ENCODE assay signal across 13 cellular contexts in genomic region chr9:136361757-136362449, GRCh38. TPM values are rescaled to one million over a fixed set of nuclear protein-coding genes. Genes with fewer than 3 reads are reported as not detected.
A peak's percentile ranks its signal among the peaks of the same experiment; 100 is the strongest.
DNase-seq lines count a peak whose midpoint lies in the region; ATAC-seq, FAIRE-seq and TF ChIP-seq lines count a peak whose summit lies in the region.
"Had no signal": no experiment of that assay in that cellular context is flagged by ENCODE, and none has a peak within 500 bp of the region (broad histone marks: within the 10 kb centered on the region; RNA-seq: fewer than 3 reads in every experiment).

No MANE protein-coding gene starts in this region.

- peak overlapping the region; percentile 88 for H3K4me2 ChIP-seq in HCT116 (ENCODE audit: low read length)
- peak overlapping the region; percentile 85 for H3K4me2 ChIP-seq in astrocyte (ENCODE audit: low read length)
- H3K4me2 ChIP-seq in hepatocyte = no peak overlapping the region

- 85% methylated on average over 25 of the region's 26 CpGs for WGBS in hepatocyte (ENCODE audit: low lambda C conversion rate, missing lambda C conversion rate)
- 67 to 85% (median 83%) methylated on average over 8 to 26 of the region's 26 CpGs for WGBS in stomach, 5 donors

- H3K36me3 ChIP-seq in HCT116 (ENCODE audit: control insufficient read depth in 1 of 2, insufficient read depth in 2 of 2, low read length in 2 of 2) (no peaks in the 10 kb centered on the region), astrocyte (ENCODE audit: insufficient read depth, low read length) (no peaks in the 10 kb centered on the region), hepatocyte (replicated peaks; ENCODE audit: insufficient read depth, low read depth) (no peaks in the 10 kb centered on the region), stomach (peaks cover 2 to 32% (median 26%) of the 10 kb centered on the region in 4 donors)

- POLR2A ChIA-PET in HCT116 (lab: Charles Lee) = interaction anchor here (0.6 to 1.7 kb wide), 2 partner anchors 16 to 34 kb away, joined by 3 to 8 read pairs; partner anchors contain the start of gene GPSM1

- TF ChIP-seq CTCF in HCT116 (IDR thresholded peaks at IDR 0.05 in 2 of 3, conservative IDR thresholded peaks at IDR 0.05 in 1 of 3; ENCODE audit: borderline replicate concordance in 1 of 3, insufficient read depth in 1 of 3, low read depth in 2 of 3, low read length in 2 of 3) (no peak), astrocyte (IDR thresholded peaks at IDR 0.05; ENCODE audit: insufficient read depth, low read depth, low read length) (no peak), hepatocyte (IDR thresholded peaks at IDR 0.05; ENCODE audit: poor library complexity) (no peak), stomach (IDR thresholded peaks at IDR 0.05) (no peak)

- no TSS peak for BruUV-seq in HCT116 (replicated peaks; lab: Mats Ljungman, UMichigan)

- intact Hi-C loops in HCT116 (cut with micrococcal nuclease) (no loop called here), stomach (cut with DNase I; ENCODE audit: low total_unique reads) (no loop called here)

- TF ChIP-seq POLR2A in HCT116 (IDR thresholded peaks at IDR 0.05; ENCODE audit: borderline replicate concordance, extremely low read depth, insufficient read depth, insufficient read length) (no peak), stomach (IDR thresholded peaks at IDR 0.05) (no peak)

- peaks cover 10 to 16% of the 10 kb centered on the region in 2 experiments for H3K4me1 ChIP-seq in HCT116 (ENCODE audit: control insufficient read depth in 1 of 2, insufficient read depth in 2 of 2, low read length in 2 of 2)
- peaks cover 22% of the 10 kb centered on the region for H3K4me1 ChIP-seq in astrocyte (ENCODE audit: insufficient read depth, low read length)
- H3K4me1 ChIP-seq in hepatocyte (ENCODE audit: insufficient read depth) = peaks cover 6% of the 10 kb centered on the region
- peaks cover 21 to 43% (median 32%) of the 10 kb centered on the region in 4 donors for H3K4me1 ChIP-seq in stomach

- H3K9me3 Mint-ChIP-seq in astrocyte (ENCODE audit: unreplicated experiment) = no peaks in the 10 kb centered on the region

- no peak for TF ChIP-seq EP300 in stomach (IDR thresholded peaks at IDR 0.05)

- H3K4me3 Mint-ChIP-seq in astrocyte (ENCODE audit: unreplicated experiment) = no peak overlapping the region

- H3K27me3 ChIP-seq in HCT116 (ENCODE audit: insufficient read depth, low read length) (no peaks in the 10 kb centered on the region), astrocyte (ENCODE audit: insufficient read depth, low read length) (no peaks in the 10 kb centered on the region), hepatocyte (no peaks in the 10 kb centered on the region), stomach (peaks cover 0 to 8% (median 0%) of the 10 kb centered on the region in 3 donors)

- no peaks in the 10 kb centered on the region for H3K36me3 Mint-ChIP-seq in astrocyte (ENCODE audit: low read depth, unreplicated experiment)

- H3K9me3 ChIP-seq in HCT116 (ENCODE audit: control insufficient read depth in 1 of 2, insufficient read depth in 1 of 2, low read depth in 1 of 2, low read length in 2 of 2) = no peaks in the 10 kb centered on the region
- no peaks in the 10 kb centered on the region for H3K9me3 ChIP-seq in astrocyte (ENCODE audit: insufficient read depth, low read depth, low read length)
- H3K9me3 ChIP-seq in hepatocyte (ENCODE audit: low read depth) = no peaks in the 10 kb centered on the region
- H3K9me3 ChIP-seq in stomach = no peaks in the 10 kb centered on the region
- H3K9me3 ChIP-seq: esophagus squamous epithelium had no signal

- H3K9me2 ChIP-seq in HCT116 (ENCODE audit: insufficient read depth) (no peaks in the 10 kb centered on the region), hepatocyte (replicated peaks; ENCODE audit: insufficient read depth) (no peaks in the 10 kb centered on the region)

- no peak for FAIRE-seq in astrocyte (lab: Jason Lieb, UNC)

- TF ChIP-seq RAD21 in HCT116 (IDR thresholded peaks at IDR 0.05; ENCODE audit: low read depth) = no peak

- H3K4me3 ChIP-seq in HCT116 (replicated peaks in 1 of 2; ENCODE audit: low read depth in 1 of 2, low read length in 2 of 2) = no peak overlapping the region
- H3K4me3 ChIP-seq in astrocyte (ENCODE audit: insufficient read depth, low read depth, low read length) = no peak overlapping the region
- H3K4me3 ChIP-seq in hepatocyte = no peak overlapping the region
- no peak overlapping the region for H3K4me3 ChIP-seq in stomach

- H3K27me3 Mint-ChIP-seq in astrocyte (ENCODE audit: low read depth, unreplicated experiment) = no peaks in the 10 kb centered on the region

- H3K9ac ChIP-seq in HCT116 (ENCODE audit: low read length) = no peak overlapping the region
- H3K9ac ChIP-seq in astrocyte (ENCODE audit: low read length) = no peak overlapping the region

- H2AFZ ChIP-seq in HCT116 (ENCODE audit: low read depth, low read length, poor library complexity, severe bottlenecking) = no peak overlapping the region
- H2AFZ ChIP-seq in astrocyte (ENCODE audit: low read depth, low read length) = no peak overlapping the region
- no peak overlapping the region for H2AFZ ChIP-seq in hepatocyte

- ATAC-seq in HCT116 = no peak
- ATAC-seq in HG03469 (IDR thresholded peaks at IDR 0.05; ENCODE audit: unreplicated experiment) = no peak
- no peak for ATAC-seq in HG03175 (IDR thresholded peaks at IDR 0.05; ENCODE audit: unreplicated experiment)
- ATAC-seq in GM19463 (IDR thresholded peaks at IDR 0.05; ENCODE audit: unreplicated experiment) = no peak
- ATAC-seq: activated CD4-positive, CD25-positive, alpha-beta regulatory T cell treated with anti-CD3 and anti-CD28 coated beads, Interleukin-2, amount 50 U/mL, for 24 hours had no signal

- H3K4me1 Mint-ChIP-seq in astrocyte (ENCODE audit: low read depth, unreplicated experiment) = peaks cover 2% of the 10 kb centered on the region

- RAD21 ChIA-PET in HCT116 (lab: Charles Lee; ENCODE audit: low non-redundant PET in 1 of 2, low total read pairs in 2 of 2, uncharacterized antibody in 2 of 2, unreplicated experiment in 2 of 2) = no interaction called here

- H4K20me1 ChIP-seq in HCT116 (ENCODE audit: insufficient read depth) (no peaks in the 10 kb centered on the region), astrocyte (ENCODE audit: insufficient read depth, low read length) (peaks cover 21% of the 10 kb centered on the region), hepatocyte (ENCODE audit: insufficient read depth, poor library complexity, severe bottlenecking) (no peaks in the 10 kb centered on the region)

- CTCF ChIA-PET in HCT116 (lab: Charles Lee) = interaction anchor here (2.4 kb wide), 1 partner anchor 39 kb away, joined by 8 read pairs; no protein-coding TSS in a partner anchor

- H3K79me2 ChIP-seq in HCT116 (ENCODE audit: insufficient read depth, low read length) = no peaks in the 10 kb centered on the region
- H3K79me2 ChIP-seq in astrocyte (ENCODE audit: insufficient read depth, low read length) = peaks cover 10% of the 10 kb centered on the region
- H3K79me2 ChIP-seq in hepatocyte = no peaks in the 10 kb centered on the region

- no peak overlapping the region for H3K27ac Mint-ChIP-seq in astrocyte (ENCODE audit: unreplicated experiment)

- H3K27ac ChIP-seq in HCT116 (ENCODE audit: low read depth, low read length) (peak overlapping the region; percentile 58; the same call in 1 of the 2 replicates), astrocyte (ENCODE audit: low read depth, low read length) (no peak overlapping the region), hepatocyte (peak overlapping the region; percentile 55), stomach (peak overlapping the region; percentile 20 to 99 (median 90))

- DNase-seq in HCT116 (ENCODE audit: low read depth, low spot score) (no peak), astrocyte (ENCODE audit: low read depth) (no peak), hepatocyte (ENCODE audit: low spot score) (no peak), stomach (no peak), putamen (ENCODE audit: low spot score) (no peak)
- DNase-seq: Calu3; esophagus squamous epithelium; NCI-H1092; stimulated activated naive CD4-positive, alpha-beta T cell treated with Interleukin-2 at 50 U/mL for 16 hours had no signal

TF ChIP-seq in HCT116, 20 proteins besides CTCF, POLR2A, EP300 and RAD21:
- TF ChIP-seq ZFX (IDR thresholded peaks at IDR 0.05) (no peak), POLR2AphosphoS5 (IDR thresholded peaks at IDR 0.05; ENCODE audit: low read depth, low read length) (no peak)

RNA-seq across cellular contexts. Expression of gene DNLZ, which starts 1.6 kb away (rescaled TPM):
- total RNA-seq in HCT116 (2021; ENCODE audit: unreplicated experiment) = 21.9 TPM
- polyA plus RNA-seq in HCT116 (2012) = 15.6 and 15.7 TPM in 2 replicates
- 14.0 and 17.4 TPM in 2 replicates for total RNA-seq in astrocyte
- total RNA-seq in hepatocyte = 10.4 and 21.5 TPM in 2 replicates
- 24.3 and 25.3 TPM in 2 replicates for polyA plus RNA-seq in hepatocyte
- total RNA-seq in stomach = 10 to 100 TPM in 1 of 5 donors, 1 to 10 TPM in 3, not detected in 1; 1.3 to 10.1 (median 7.4) TPM
- polyA plus RNA-seq in stomach = 10 to 100 TPM; 13.9 to 16.8 (median 15.0) TPM

RNA-seq across cellular contexts. Expression of gene CARD9, which starts 11.6 kb away (rescaled TPM):
- total RNA-seq in HCT116 (2021; ENCODE audit: unreplicated experiment) = 1.2 TPM
- polyA plus RNA-seq in HCT116 (2012) = 0.51 and 0.57 TPM in 2 replicates
- total RNA-seq in astrocyte = 2.7 and 4.2 TPM in 2 replicates
- 0.68 and 0.80 TPM in 2 replicates for total RNA-seq in hepatocyte
- polyA plus RNA-seq in hepatocyte = 1.5 and 2.5 TPM in 2 replicates
- total RNA-seq in stomach = 1 to 10 TPM in 3 of 5 donors, under 1 TPM in 1, not detected in 1; 0.92 to 8.2 (median 1.6) TPM
- polyA plus RNA-seq in stomach = 1 to 10 TPM in 2 of 3 donors, under 1 TPM in 1; 0.92 to 2.0 (median 1.1) TPM

RNA-seq across cellular contexts. Expression of gene GPSM1, which starts 34.6 kb away (rescaled TPM):
- total RNA-seq in HCT116 (2021; ENCODE audit: unreplicated experiment) = 26.4 TPM
- polyA plus RNA-seq in HCT116 (2012) = 18.3 and 19.7 TPM in 2 replicates
- 52.6 and 59.4 TPM in 2 replicates for total RNA-seq in astrocyte
- total RNA-seq in hepatocyte = 25.5 and 27.3 TPM in 2 replicates
- polyA plus RNA-seq in hepatocyte = 27.2 and 30.0 TPM in 2 replicates
- total RNA-seq in stomach = 10 to 100 TPM in 3 of 5 donors, 1 to 10 TPM in 2; 3.5 to 16.5 (median 14.6) TPM
- polyA plus RNA-seq in stomach = 10 to 100 TPM in 1 of 3 donors, 1 to 10 TPM in 2; 6.3 to 17.4 (median 9.6) TPM

RNA-seq across cellular contexts. Expression of gene SNAPC4, which starts 38.1 kb away (rescaled TPM):
- total RNA-seq in HCT116 (2021; ENCODE audit: unreplicated experiment) = 20.4 TPM
- polyA plus RNA-seq in HCT116 (2012) = 9.5 and 10.5 TPM in 2 replicates
- total RNA-seq in astrocyte = 13.8 and 18.6 TPM in 2 replicates
- total RNA-seq in hepatocyte = 5.3 and 10.5 TPM in 2 replicates
- 6.3 and 8.7 TPM in 2 replicates for polyA plus RNA-seq in hepatocyte
- 10 to 100 TPM in 1 of 5 donors, 1 to 10 TPM in 4; 1.8 to 58.2 (median 5.8) TPM for total RNA-seq in stomach
- 1 to 10 TPM; 2.9 to 4.6 (median 4.1) TPM for polyA plus RNA-seq in stomach

RNA-seq across cellular contexts. Expression of gene ENTR1, which starts 48.5 kb away (rescaled TPM):
- total RNA-seq in HCT116 (2021; ENCODE audit: unreplicated experiment) = 119 TPM
- 68.1 and 86.5 TPM in 2 replicates for polyA plus RNA-seq in HCT116 (2012)
- total RNA-seq in astrocyte = 71.5 and 71.7 TPM in 2 replicates
- total RNA-seq in hepatocyte = 38.2 and 50.1 TPM in 2 replicates
- polyA plus RNA-seq in hepatocyte = 33.5 and 43.6 TPM in 2 replicates
- total RNA-seq in stomach = 100 to 1,000 TPM in 1 of 5 donors, 10 to 100 TPM in 4; 26.3 to 184 (median 71.2) TPM
- polyA plus RNA-seq in stomach = 10 to 100 TPM; 20.6 to 29.5 (median 27.2) TPM
